Comparison of ENCODE assay signal across 8 cellular contexts in genomic region chr19:4759388-4760284, GRCh38. TPM values are rescaled to one million over a fixed set of nuclear protein-coding genes. Genes with fewer than 3 reads are reported as not detected.
DNase-seq lines count a peak whose midpoint lies in the region; ATAC-seq and FAIRE-seq lines count a peak whose summit lies in the region.

No MANE protein-coding gene starts in this region.

- DNase-seq in CMK (ENCODE audit: low read depth) (peak; percentile 90), NCI-H345 (lab: John Stamatoyannopoulos, UW) (peak; percentile 93), cerebellar cortex (ENCODE audit: low spot score) (peak; percentile 92), iris pigment epithelial cell (ENCODE audit: low read depth) (peak; percentile 86), small intestine (peak; percentile 94)
- peak; percentile 20 for DNase-seq in activated CD4-positive, alpha-beta T cell treated with anti-CD3 and anti-CD28 coated beads for 1 hour

- H3K9me3 ChIP-seq in small intestine (ENCODE audit: control insufficient read depth, low read depth), result no peaks in the 10 kb centered on the region

- WGBS in small intestine, 3 donors, result 1 to 3% (median 2%) methylated on average over 43 to 53 of the region's 53 CpGs

- H3K27ac ChIP-seq in small intestine (ENCODE audit: low read depth in 1 of 2, low read length in 1 of 2), result no peak overlapping the region

- no peak for FAIRE-seq in small intestine (lab: Jason Lieb, UNC)

- H3K4me3 ChIP-seq in small intestine (ENCODE audit: low read depth in 1 of 2, low read length in 2 of 2), result peak overlapping the region in 1 of 2 donors; percentile 2

- no peaks in the 10 kb centered on the region for H3K36me3 ChIP-seq in small intestine (ENCODE audit: control insufficient read depth in 2 of 2, insufficient read depth in 2 of 2, low read length in 2 of 2)

- peaks cover 0 to 4% of the 10 kb centered on the region in 2 donors for H3K4me1 ChIP-seq in small intestine (ENCODE audit: control insufficient read depth in 2 of 2, insufficient read depth in 1 of 2, low read depth in 1 of 2, low read length in 1 of 2)

- ATAC-seq in HG02678 (IDR thresholded peaks at IDR 0.05; ENCODE audit: unreplicated experiment) (peak; percentile 73), GM21447 (IDR thresholded peaks at IDR 0.05; ENCODE audit: unreplicated experiment) (no peak)

- H3K27me3 ChIP-seq in small intestine (ENCODE audit: control insufficient read depth in 2 of 2, insufficient read depth in 2 of 2, low read length in 2 of 2), result peaks cover 0 to 4% of the 10 kb centered on the region in 2 donors

RNA-seq across cellular contexts. Expression of gene FEM1A, which starts 31.9 kb away (rescaled TPM):
- polyA plus RNA-seq in small intestine, result 1 to 10 TPM; 3.0 to 6.0 (median 3.4) TPM

RNA-seq across cellular contexts. Expression of gene DPP9, which starts 36.0 kb away (rescaled TPM):
- polyA plus RNA-seq in small intestine, result 10 to 100 TPM; 42.0 to 59.5 (median 44.6) TPM

Comparison
In these comparisons a context has a peak if more than half of its experiments do, and no peak if none do; other contexts are left out.
1. DNase-seq: peak in every context shown above with its lines; median percentile 94 in small intestine; 93 in NCI-H345; 92 in cerebellar cortex; 90 in CMK; 86 in iris pigment epithelial cell; 20 in activated CD4-positive, alpha-beta T cell treated with anti-CD3 and anti-CD28 coated beads for 1 hour.